9 cellular contexts compared by ENCODE assay signal in genomic region chr19:11598103-11598483, GRCh38. TPM values are rescaled to one million over a fixed set of nuclear protein-coding genes. Genes with fewer than 3 reads are reported as not detected.
DNase-seq lines count a peak whose midpoint lies in the region; ATAC-seq and TF ChIP-seq lines count a peak whose summit lies in the region.
"Had no signal": no experiment of that assay in that cellular context is flagged by ENCODE, and none has a peak within 500 bp of the region (broad histone marks: within the 10 kb centered on the region; RNA-seq: fewer than 3 reads in every experiment).

No MANE protein-coding gene starts in this region.

- peak overlapping the region; percentile 85 for H3K27ac ChIP-seq in 22Rv1
- peak overlapping the region; percentile 99 for H3K27ac ChIP-seq in HUES64 (ENCODE audit: low read depth, low read length)
- H3K27ac ChIP-seq in mucosa of rectum (ENCODE audit: low read depth in 2 of 2, low read length in 2 of 2) = peak overlapping the region in 1 of 2 donors; percentile 94

- H3K4me3 ChIP-seq in HUES64 (ENCODE audit: low read length) = peak overlapping the region; percentile 90
- peak overlapping the region; percentile 76 to 89 for H3K4me3 ChIP-seq in cardiac fibroblast (replicated peaks in 1 of 2; ENCODE audit: low read depth in 2 of 2, low read length in 2 of 2)
- peak overlapping the region; percentile 86 to 92 for H3K4me3 ChIP-seq in mucosa of rectum (ENCODE audit: low read length in 2 of 2)

- no peak for ATAC-seq in GM21528 (IDR thresholded peaks at IDR 0.05; ENCODE audit: low FRiP score, unreplicated experiment)

- no peaks in the 10 kb centered on the region for H3K27me3 ChIP-seq in HUES64 (ENCODE audit: insufficient read depth, low read length)
- no peaks in the 10 kb centered on the region for H3K27me3 ChIP-seq in mucosa of rectum (ENCODE audit: control insufficient read depth in 2 of 2, insufficient read depth in 2 of 2, low read length in 2 of 2)

- H3K9me3 ChIP-seq in HUES64 (ENCODE audit: insufficient read depth, low read depth, low read length) = no peaks in the 10 kb centered on the region
- no peaks in the 10 kb centered on the region for H3K9me3 ChIP-seq in mucosa of rectum (ENCODE audit: control insufficient read depth in 2 of 2, low read length in 2 of 2)

- DNase-seq in cardiac fibroblast (ENCODE audit: low read depth in 2 of 2) (peak in 1 of 2 donors; percentile 47), hippocampal formation (lab: John Stamatoyannopoulos, UW) (no peak), COLO829 (ENCODE audit: low spot score) (no peak), DMS53 treated with DMSO at 0.1 percent for 48 hours (lab: John Stamatoyannopoulos, UW; ENCODE audit: unreplicated experiment) (no peak)
- DNase-seq: NCI-H1048 had no signal

- H3K36me3 ChIP-seq in HUES64 (ENCODE audit: insufficient read depth, low read length) (peaks cover 14% of the 10 kb centered on the region; the same call in 1 of the 2 replicates), mucosa of rectum (ENCODE audit: control insufficient read depth in 2 of 2, insufficient read depth in 2 of 2, low read length in 2 of 2) (no peaks in the 10 kb centered on the region)

- H3K9ac ChIP-seq in HUES64 (ENCODE audit: low read depth, low read length) (peak overlapping the region; percentile 99), mucosa of rectum (ENCODE audit: low read depth in 1 of 2, low read length in 2 of 2) (peak overlapping the region; percentile 95 to 96)

- 56% methylated on average over 10 of the region's 10 CpGs for WGBS in HUES64

- H3K4me1 ChIP-seq in HUES64 (ENCODE audit: insufficient read depth, low read length) = peaks cover 14% of the 10 kb centered on the region
- peaks cover 0 to 7% of the 10 kb centered on the region in 2 donors for H3K4me1 ChIP-seq in mucosa of rectum (ENCODE audit: control insufficient read depth in 2 of 2, insufficient read depth in 2 of 2, low read length in 2 of 2)

- no peak for TF ChIP-seq CTCF in 22Rv1 (IDR thresholded peaks at IDR 0.05)
- no peak for TF ChIP-seq CTCF in cardiac fibroblast (IDR thresholded peaks at IDR 0.05; ENCODE audit: low read depth, low read length)

RNA-seq across cellular contexts. Expression of gene ZNF627, which starts 0.8 kb away (rescaled TPM):
- polyA plus RNA-seq in HUES64 (2013, experiment 1 of 2) = 14.2 TPM
- 16.5 TPM for polyA plus RNA-seq in HUES64 (2013, experiment 2 of 2)

RNA-seq across cellular contexts. Expression of gene ACP5, which starts 20.6 kb away (rescaled TPM):
- polyA plus RNA-seq in HUES64 (2013, experiment 1 of 2) = 0.60 TPM
- polyA plus RNA-seq in HUES64 (2013, experiment 2 of 2) = 1.1 TPM

RNA-seq across cellular contexts. Expression of gene ELOF1, which starts 39.1 kb away (rescaled TPM):
- polyA plus RNA-seq in HUES64 (2013, experiment 1 of 2) = 56.4 TPM
- 50.9 TPM for polyA plus RNA-seq in HUES64 (2013, experiment 2 of 2)

RNA-seq across cellular contexts. Expression of gene CNN1, which starts 59.4 kb away (rescaled TPM):
- polyA plus RNA-seq in HUES64 (2013, experiment 1 of 2) = 16.7 TPM
- 16.4 TPM for polyA plus RNA-seq in HUES64 (2013, experiment 2 of 2)
